8 cellular contexts compared by ENCODE assay signal in genomic region chr10:113958631-113959382, GRCh38.
DNase-seq lines count a peak whose midpoint lies in the region; ATAC-seq and TF ChIP-seq lines count a peak whose summit lies in the region.

No MANE protein-coding gene starts in this region.

- CTCF ChIA-PET in MCF 10A (lab: Yijun Ruan, JAX), result no interaction called here

- no peaks in the 10 kb centered on the region for H3K9me3 Mint-ChIP-seq in MCF 10A (ENCODE audit: unreplicated experiment)

- POLR2A ChIA-PET in MCF 10A (lab: Yijun Ruan, JAX), result no interaction called here

- H3K36me3 Mint-ChIP-seq in MCF 10A (ENCODE audit: insufficient read depth, unreplicated experiment), result no peaks in the 10 kb centered on the region

- no TSS peak for BruUV-seq in MCF 10A (replicated peaks; lab: Mats Ljungman, UMichigan)

- no peaks in the 10 kb centered on the region for H3K36me3 ChIP-seq in left lung
- H3K36me3 ChIP-seq in upper lobe of right lung, result no peaks in the 10 kb centered on the region

- H3K9me3 ChIP-seq in left lung (no peaks in the 10 kb centered on the region), upper lobe of right lung (no peaks in the 10 kb centered on the region)

- H3K4me3 ChIP-seq in left lung (no peak overlapping the region), upper lobe of right lung (no peak overlapping the region)

- intact Hi-C loops in MCF 10A (cut with micrococcal nuclease), result loop anchor here (10.0 kb wide), 1 partner anchor 66 kb away; no protein-coding TSS in a partner anchor
- intact Hi-C loops in left lung (cut with DNase I), result no loop called here
- intact Hi-C loops in upper lobe of right lung (cut with DNase I), result no loop called here

- H3K27ac Mint-ChIP-seq in MCF 10A (ENCODE audit: low read depth, unreplicated experiment), result peak overlapping the region; percentile 4

- H3K27ac ChIP-seq in left lung (peak overlapping the region; percentile 42 to 60), upper lobe of right lung (peak overlapping the region; percentile 76)

- TF ChIP-seq CTCF in MCF 10A (IDR thresholded peaks at IDR 0.05; ENCODE audit: unreplicated experiment) (no peak), left lung (IDR thresholded peaks at IDR 0.05) (no peak), upper lobe of right lung (IDR thresholded peaks at IDR 0.05) (no peak)

- H3K4me1 Mint-ChIP-seq in MCF 10A (ENCODE audit: insufficient read depth, unreplicated experiment), result peaks cover 38% of the 10 kb centered on the region

- peak; percentile 27 to 57 for DNase-seq in NCI-H2081 (lab: John Stamatoyannopoulos, UW)
- no peak for DNase-seq in NCI-H2081 treated with DMSO at 0.1 percent for 48 hours (lab: John Stamatoyannopoulos, UW)
- DNase-seq in NCI-H2029 treated with DMSO at 0.1 percent for 48 hours (lab: John Stamatoyannopoulos, UW), result peak; percentile 34
- DNase-seq in MCF 10A (ENCODE audit: unreplicated experiment), result peak; percentile 75
- peak in 1 of 2 donors; percentile 61 for DNase-seq in left lung
- no peak for DNase-seq in upper lobe of right lung
- DNase-seq in NCI-H345 treated with DMSO at 0.1 percent for 48 hours (lab: John Stamatoyannopoulos, UW; ENCODE audit: unreplicated experiment), result no peak

- no peak overlapping the region for H3K4me3 Mint-ChIP-seq in MCF 10A (ENCODE audit: unreplicated experiment)

- H3K27me3 Mint-ChIP-seq in MCF 10A (ENCODE audit: insufficient read depth, unreplicated experiment), result no peaks in the 10 kb centered on the region

- H3K4me1 ChIP-seq in left lung (peaks cover 11 to 12% of the 10 kb centered on the region in 2 donors), upper lobe of right lung (peaks cover 21% of the 10 kb centered on the region)

- no peaks in the 10 kb centered on the region for H3K27me3 ChIP-seq in left lung
- no peaks in the 10 kb centered on the region for H3K27me3 ChIP-seq in upper lobe of right lung

- ATAC-seq in left lung (peak; percentile 84), upper lobe of right lung (peak; percentile 83), HG03175 (IDR thresholded peaks at IDR 0.05; ENCODE audit: unreplicated experiment) (no peak)

Comparison
In these comparisons a context has a peak if more than half of its experiments do, and no peak if none do; other contexts are left out.
1. DNase-seq: peak in NCI-H2081 (2 of 2), NCI-H2029 treated with DMSO at 0.1 percent for 48 hours (single experiment) and MCF 10A (single experiment); none in NCI-H2081 treated with DMSO at 0.1 percent for 48 hours (single experiment), upper lobe of right lung (single experiment) and NCI-H345 treated with DMSO at 0.1 percent for 48 hours (single experiment).